In the genomic region with DNA sequence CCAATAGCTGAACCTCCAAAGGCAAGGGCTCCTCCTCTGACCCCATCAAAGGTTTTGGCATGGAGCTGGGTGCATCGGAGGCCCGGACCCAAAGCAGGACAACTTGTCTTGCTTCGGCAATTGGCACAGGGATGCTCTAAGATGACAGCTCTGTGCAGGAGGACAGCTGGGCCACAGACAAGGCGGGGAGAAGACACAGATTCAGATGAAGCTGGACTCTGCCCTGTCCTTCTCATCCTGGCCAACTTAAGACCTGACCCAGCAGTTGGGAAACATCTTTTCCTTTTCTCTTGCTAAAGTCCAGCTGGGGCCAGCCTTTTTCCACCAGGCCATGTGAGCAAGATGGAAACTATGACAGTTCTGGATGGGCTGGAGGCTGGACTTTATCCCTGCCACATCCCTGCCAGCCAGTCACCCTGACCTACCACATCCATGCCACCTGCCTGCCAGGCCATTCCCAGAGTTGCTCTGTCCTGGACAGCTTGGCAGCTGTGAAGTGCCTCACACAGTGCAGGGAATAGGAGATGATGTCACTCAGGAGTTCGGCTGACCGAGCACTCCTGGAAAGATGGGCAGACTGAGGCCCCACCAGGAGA, we compare ENCODE assay signal across 17 cellular contexts. TPM values are rescaled to one million over a fixed set of nuclear protein-coding genes. Genes with fewer than 3 reads are reported as not detected.
DNase-seq lines count a peak whose midpoint lies in the region; ATAC-seq and TF ChIP-seq lines count a peak whose summit lies in the region.
"Had no signal": no experiment of that assay in that cellular context is flagged by ENCODE, and none has a peak within 500 bp of the region (broad histone marks: within the 10 kb centered on the region; RNA-seq: fewer than 3 reads in every experiment).

No MANE protein-coding gene starts in this region.

- TF ChIP-seq POLR2A in heart left ventricle (IDR thresholded peaks at IDR 0.05), result no peak

- H3K36me3 ChIP-seq in heart left ventricle (no peaks in the 10 kb centered on the region), aorta (ENCODE audit: control insufficient read depth in 1 of 2, insufficient read depth in 2 of 2, low read length in 1 of 2) (no peaks in the 10 kb centered on the region)

- H3K9me3 ChIP-seq in heart left ventricle (peaks cover 0 to 21% (median 13%) of the 10 kb centered on the region in 12 donors), aorta (ENCODE audit: control insufficient read depth, low read length) (no peaks in the 10 kb centered on the region)

- H3K4me1 ChIP-seq in heart left ventricle, result peaks cover 0 to 4% (median 0%) of the 10 kb centered on the region in 12 donors
- no peaks in the 10 kb centered on the region for H3K4me1 ChIP-seq in aorta (ENCODE audit: control insufficient read depth in 1 of 2, insufficient read depth in 2 of 2, low read length in 2 of 2)
- H3K4me1 ChIP-seq: A549, Caco-2 had no signal

- WGBS in heart left ventricle, 4 donors, result 81 to 89% (median 84%) methylated on average over 6 of the region's 6 CpGs
- WGBS in aorta, 2 donors, result 66 to 78% methylated on average over 6 of the region's 6 CpGs

- H3K4me3 ChIP-seq in heart left ventricle (no peak overlapping the region), aorta (ENCODE audit: low read length in 2 of 2) (no peak overlapping the region)
- H3K4me3 ChIP-seq: A549, GM23338 had no signal

- peak in 3 of 4 donors; percentile 32 to 52 (median 43) for ATAC-seq in heart left ventricle
- ATAC-seq in left lobe of liver, result peak; percentile 91
- no peak for ATAC-seq in HG03354 (IDR thresholded peaks at IDR 0.05; ENCODE audit: poor library complexity, severe bottlenecking, unreplicated experiment)
- ATAC-seq in aorta (ENCODE audit: low FRiP score), result no peak
- ATAC-seq: A549, GM23338 had no signal

- H3K27ac ChIP-seq in heart left ventricle (no peak overlapping the region), aorta (ENCODE audit: low read depth in 1 of 2, low read length in 2 of 2) (no peak overlapping the region)
- H3K27ac ChIP-seq: 22Rv1, A549, C4-2B had no signal

- DNase-seq in heart left ventricle (no peak), cardiac septum (ENCODE audit: low spot score) (no peak), left lobe of liver (ENCODE audit: low spot score) (peak; percentile 86), myocyte (ENCODE audit: low read depth) (peak; percentile 27), retina (no peak), aorta (no peak)
- DNase-seq: AML-193; Caco-2; CD4-positive, alpha-beta T cell; DMS79; GDM1; H9 had no signal

- H3K27me3 ChIP-seq in heart left ventricle (no peaks in the 10 kb centered on the region), aorta (ENCODE audit: control insufficient read depth in 1 of 2, insufficient read depth in 2 of 2, low read length in 1 of 2) (no peaks in the 10 kb centered on the region)

- no peak for TF ChIP-seq CTCF in heart left ventricle (IDR thresholded peaks at IDR 0.05)

- intact Hi-C loops in heart left ventricle (cut with DNase I) (loop anchor here in 6 of 10 donors (5.0 to 10.0 kb wide), 5 partner anchors 99 to 291 kb away; partner anchors contain the start of gene C20orf202 (in 1 of the 6)), cardiac septum (cut with DNase I) (loop anchor here (10.0 kb wide), 2 partner anchors 151 to 291 kb away; no protein-coding TSS in a partner anchor), aorta (cut with DNase I) (loop anchor here (5.0 to 10.0 kb wide), 2 partner anchors 288 to 291 kb away; no protein-coding TSS in a partner anchor)

RNA-seq across cellular contexts. Expression of gene PSMF1, which starts 12.7 kb away (rescaled TPM):
- total RNA-seq in heart left ventricle, result 100 to 1,000 TPM; 116 to 184 (median 141) TPM
- polyA plus RNA-seq in heart left ventricle, result 10 to 100 TPM; 24.6 to 88.2 TPM
- 119 TPM for total RNA-seq in cardiac septum
- 99.7 TPM for total RNA-seq in left lobe of liver
- 126 and 131 TPM in 2 replicates for total RNA-seq in myocyte
- polyA plus RNA-seq in myocyte (2012), result 146 TPM
- total RNA-seq in aorta, result 100 to 1,000 TPM in 1 of 2 donors, 10 to 100 TPM in 1; 96.9 to 105 TPM
- polyA plus RNA-seq in aorta, result 10 to 100 TPM; 39.3 to 70.6 TPM

Comparison
In these comparisons a context has a peak if more than half of its experiments do, and no peak if none do; other contexts are left out.
1. ATAC-seq: peak in heart left ventricle (3 of 4) and left lobe of liver (single experiment); none in HG03354 (single experiment) and aorta (single experiment).
2. DNase-seq: peak in left lobe of liver (single experiment) and myocyte (single experiment); none in heart left ventricle (0 of 5), cardiac septum (single experiment), retina (single experiment) and aorta (0 of 2).